In the genomic region with DNA sequence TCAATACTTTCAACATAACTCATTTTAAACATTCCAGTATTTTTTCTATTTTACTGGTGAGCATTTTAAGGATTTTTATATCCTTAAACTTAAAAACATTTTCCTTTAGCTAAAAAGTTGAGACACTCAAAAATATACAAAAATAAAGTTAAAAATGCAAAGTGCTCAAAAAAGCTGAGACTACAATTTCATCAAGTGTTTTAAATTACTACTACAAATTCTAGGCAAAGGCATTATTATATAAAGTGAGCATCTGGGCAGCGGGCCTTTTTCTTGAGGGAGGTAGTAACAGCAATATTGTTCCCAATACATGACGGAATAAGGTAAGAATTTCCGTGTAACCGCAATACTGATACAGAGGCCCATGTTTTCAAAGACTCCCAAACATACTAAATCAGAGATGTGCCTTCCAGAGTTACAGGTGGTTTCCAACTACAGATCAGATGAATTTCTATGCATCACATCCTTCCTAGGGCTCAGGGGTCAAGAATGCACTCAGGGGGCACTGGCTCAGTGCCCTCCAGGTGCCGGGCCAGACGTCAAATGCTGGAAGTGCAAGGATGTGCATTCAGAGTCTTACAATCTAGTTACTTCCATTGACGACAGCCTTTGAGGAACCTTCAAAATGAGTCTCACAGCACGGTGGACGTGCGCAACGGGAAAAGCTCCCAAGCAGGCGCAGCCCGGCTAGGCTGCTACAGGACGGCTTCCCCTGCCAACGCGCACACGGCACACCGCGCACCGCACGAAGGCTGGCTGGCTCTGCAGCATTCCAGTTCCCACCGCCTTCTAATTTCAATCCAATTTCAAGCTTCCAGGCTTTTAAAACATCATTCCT, we compare ENCODE assay signal across 8 cellular contexts. TPM values are rescaled to one million over a fixed set of nuclear protein-coding genes. Genes with fewer than 3 reads are reported as not detected.
A peak's percentile ranks its signal among the peaks of the same experiment; 100 is the strongest.
DNase-seq lines count a peak whose midpoint lies in the region; ATAC-seq, FAIRE-seq and TF ChIP-seq lines count a peak whose summit lies in the region.

No MANE protein-coding gene starts in this region.

- no peaks in the 10 kb centered on the region for H3K9me3 ChIP-seq in body of pancreas

- ATAC-seq in SK-N-SH treated with all-trans-retinoic acid at 6 μM for 48 hours: peak; percentile 76
- peak; percentile 35 for ATAC-seq in body of pancreas
- peak; percentile 72 for ATAC-seq in sciatic nerve
- no peak for ATAC-seq in GM21786 (IDR thresholded peaks at IDR 0.05; ENCODE audit: unreplicated experiment)

- no peaks in the 10 kb centered on the region for H3K36me3 ChIP-seq in ACC112 (ENCODE audit: insufficient read depth, low read length)
- no peaks in the 10 kb centered on the region for H3K36me3 ChIP-seq in body of pancreas (replicated peaks in 1 of 2; ENCODE audit: insufficient read depth in 1 of 2, low read depth in 2 of 2)

- peak overlapping the region; percentile 90 for H3K4me3 ChIP-seq in ACC112 (ENCODE audit: low read depth, low read length)
- H3K4me3 ChIP-seq in HL-60 (replicated peaks; ENCODE audit: insufficient read depth, low read length): peak overlapping the region; percentile 70
- H3K4me3 ChIP-seq in body of pancreas: peak overlapping the region; percentile 6 to 30
- H3K4me3 ChIP-seq in iPS-11a (ENCODE audit: low read depth, low read length): peak overlapping the region; percentile 70

- peaks cover 24% of the 10 kb centered on the region for H3K79me2 ChIP-seq in ACC112 (ENCODE audit: control insufficient read depth, insufficient read depth, low read length, unreplicated experiment)

- H3K27ac ChIP-seq in ACC112 (ENCODE audit: low read depth, low read length) (peak overlapping the region; percentile 46; the same call in 1 of the 2 replicates), HL-60 (replicated peaks) (peak overlapping the region; percentile 73), body of pancreas (peak overlapping the region; percentile 75 to 96 (median 88))

- no peak for TF ChIP-seq CTCF in HL-60 (IDR thresholded peaks at IDR 0.05; ENCODE audit: insufficient read depth, low read length)
- TF ChIP-seq CTCF in body of pancreas (IDR thresholded peaks at IDR 0.05): no peak

- WGBS in body of pancreas, 2 donors: 2% methylated on average over 19 to 22 of the region's 22 CpGs

- DNase-seq in GM18507 (ENCODE audit: extremely low spot score, insufficient read length, low read depth) (no peak), HL-60 (ENCODE audit: low read depth in 1 of 2, low spot score in 1 of 2) (peak; percentile 42 to 73), body of pancreas (peak; percentile 37 to 53 (median 49)), sciatic nerve (ENCODE audit: low spot score) (no peak)

- H3K27me3 ChIP-seq in ACC112 (ENCODE audit: insufficient read depth, low read length) (no peaks in the 10 kb centered on the region), HL-60 (ENCODE audit: insufficient read depth, poor library complexity, severe bottlenecking) (no peaks in the 10 kb centered on the region), body of pancreas (no peaks in the 10 kb centered on the region)

- peak; percentile 48 for FAIRE-seq in GM18507 (lab: Jason Lieb, UNC)

- peak overlapping the region; percentile 88 for H2AFZ ChIP-seq in ACC112 (ENCODE audit: low read length, unreplicated experiment)

- H3K4me1 ChIP-seq in ACC112 (ENCODE audit: control insufficient read depth, insufficient read depth, low read length, unreplicated experiment): peaks cover 11% of the 10 kb centered on the region
- peaks cover 18% of the 10 kb centered on the region for H3K4me1 ChIP-seq in body of pancreas

- intact Hi-C loops in body of pancreas (cut with DNase I): no loop called here
- intact Hi-C loops in sciatic nerve (cut with DNase I): no loop called here

- peak in 2 of 3 donors; percentile 55 for TF ChIP-seq POLR2A in body of pancreas (IDR thresholded peaks at IDR 0.05)

TF ChIP-seq in SK-N-SH treated with all-trans-retinoic acid at 6 μM for 48 hours, 23 proteins besides CTCF, POLR2A, EP300 and RAD21:
- no peak for TF ChIP-seq ZFP30 (CRISPR knock-in tag; IDR thresholded peaks at IDR 0.05)
- TF ChIP-seq ZNF8 (CRISPR knock-in tag; IDR thresholded peaks at IDR 0.05): no peak
- TF ChIP-seq TCF4 (CRISPR knock-in tag; IDR thresholded peaks at IDR 0.05; ENCODE audit: borderline replicate concordance): no peak
- TF ChIP-seq, protein P1, sequence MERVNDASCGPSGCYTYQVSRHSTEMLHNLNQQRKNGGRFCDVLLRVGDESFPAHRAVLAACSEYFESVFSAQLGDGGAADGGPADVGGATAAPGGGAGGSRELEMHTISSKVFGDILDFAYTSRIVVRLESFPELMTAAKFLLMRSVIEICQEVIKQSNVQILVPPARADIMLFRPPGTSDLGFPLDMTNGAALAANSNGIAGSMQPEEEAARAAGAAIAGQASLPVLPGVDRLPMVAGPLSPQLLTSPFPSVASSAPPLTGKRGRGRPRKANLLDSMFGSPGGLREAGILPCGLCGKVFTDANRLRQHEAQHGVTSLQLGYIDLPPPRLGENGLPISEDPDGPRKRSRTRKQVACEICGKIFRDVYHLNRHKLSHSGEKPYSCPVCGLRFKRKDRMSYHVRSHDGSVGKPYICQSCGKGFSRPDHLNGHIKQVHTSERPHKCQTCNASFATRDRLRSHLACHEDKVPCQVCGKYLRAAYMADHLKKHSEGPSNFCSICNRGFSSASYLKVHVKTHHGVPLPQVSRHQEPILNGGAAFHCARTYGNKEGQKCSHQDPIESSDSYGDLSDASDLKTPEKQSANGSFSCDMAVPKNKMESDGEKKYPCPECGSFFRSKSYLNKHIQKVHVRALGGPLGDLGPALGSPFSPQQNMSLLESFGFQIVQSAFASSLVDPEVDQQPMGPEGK (CRISPR knock-in tag; IDR thresholded peaks at IDR 0.05; ENCODE audit: borderline replicate concordance): no peak; the same call in 1 of the 2 replicates
- TF ChIP-seq CSDC2 (CRISPR knock-in tag; IDR thresholded peaks at IDR 0.05): no peak
- no peak for TF ChIP-seq GLIS3 (CRISPR knock-in tag; IDR thresholded peaks at IDR 0.05)
- TF ChIP-seq ZNF70 (CRISPR knock-in tag; IDR thresholded peaks at IDR 0.05): no peak
TF ChIP-seq in SK-N-SH treated with all-trans-retinoic acid at 6 μM for 48 hours: peak in this region for 0.

RNA-seq across cellular contexts. Expression of a gene that starts 1.7 kb away (rescaled TPM):
- total RNA-seq in body of pancreas: 10 to 100 TPM; 27.8 to 33.0 TPM
- 76.5 TPM for total RNA-seq in sciatic nerve

RNA-seq across cellular contexts. Expression of a gene that starts 20.7 kb away (rescaled TPM):
- total RNA-seq in body of pancreas (10 to 100 TPM; 12.2 to 21.3 TPM), sciatic nerve (28.2 TPM)

RNA-seq across cellular contexts. Expression of a gene that starts 20.8 kb away (rescaled TPM):
- total RNA-seq in body of pancreas (10 to 100 TPM; 38.2 to 38.7 TPM), sciatic nerve (58.5 TPM)

RNA-seq across cellular contexts. Expression of a gene that starts 28.8 kb away (rescaled TPM):
- total RNA-seq in body of pancreas (1 to 10 TPM; 1.3 to 3.6 TPM), sciatic nerve (2.9 TPM)

RNA-seq across cellular contexts. Expression of a gene that starts 28.8 kb away (rescaled TPM):
- total RNA-seq in body of pancreas (10 to 100 TPM in 1 of 2 donors, 1 to 10 TPM in 1; 8.6 to 12.2 TPM), sciatic nerve (32.5 TPM)

Comparison
In these comparisons a context has a peak if more than half of its experiments do, and no peak if none do; other contexts are left out.
1. H3K4me3 ChIP-seq: peak in every context shown above with its lines; median percentile 90 in ACC112; 70 in HL-60; 70 in iPS-11a; 18 in body of pancreas.
2. DNase-seq: peak in HL-60 (2 of 2) and body of pancreas (4 of 4); none in GM18507 (single experiment) and sciatic nerve (single experiment).
3. Peak in every context shown above with its lines, with median percentiles within 50 percentile points of each other: H3K27ac ChIP-seq.